In the genomic region with DNA sequence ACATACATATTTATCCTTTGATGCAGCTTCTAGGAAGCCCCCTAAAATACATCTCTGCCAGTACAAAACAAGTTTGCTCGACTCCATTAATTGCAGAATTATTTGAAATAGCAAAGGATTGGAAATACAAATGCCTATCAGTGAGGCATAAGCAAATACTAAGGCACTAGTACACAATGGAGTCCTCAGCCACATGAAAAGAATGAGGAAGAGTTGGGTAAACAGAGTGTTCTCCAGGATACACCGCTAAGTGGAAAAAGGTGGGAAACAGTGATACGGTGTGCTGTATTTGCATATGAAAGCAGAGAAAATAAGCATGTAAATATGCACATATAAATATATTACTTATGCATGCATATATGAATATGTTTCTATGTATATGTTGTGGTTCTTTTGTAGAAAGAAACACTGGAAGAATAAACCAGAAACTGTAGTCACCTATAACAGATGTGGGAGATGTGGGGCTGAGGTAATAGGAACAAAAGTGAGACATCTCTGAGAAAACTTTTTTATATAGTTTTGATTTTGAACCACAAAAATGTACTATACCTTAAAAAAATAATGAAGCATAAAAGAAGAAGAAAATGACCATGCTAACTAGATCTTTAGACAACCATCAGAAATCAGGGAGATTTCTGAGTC, we compare ENCODE assay signal across 1 cellular context.
TF ChIP-seq lines count a peak whose summit lies in the region.

No MANE protein-coding gene starts in this region.

TF ChIP-seq in GM23338, 12 proteins besides CTCF, POLR2A, EP300 and RAD21 (continued from another document):
- TF ChIP-seq, protein P1, sequence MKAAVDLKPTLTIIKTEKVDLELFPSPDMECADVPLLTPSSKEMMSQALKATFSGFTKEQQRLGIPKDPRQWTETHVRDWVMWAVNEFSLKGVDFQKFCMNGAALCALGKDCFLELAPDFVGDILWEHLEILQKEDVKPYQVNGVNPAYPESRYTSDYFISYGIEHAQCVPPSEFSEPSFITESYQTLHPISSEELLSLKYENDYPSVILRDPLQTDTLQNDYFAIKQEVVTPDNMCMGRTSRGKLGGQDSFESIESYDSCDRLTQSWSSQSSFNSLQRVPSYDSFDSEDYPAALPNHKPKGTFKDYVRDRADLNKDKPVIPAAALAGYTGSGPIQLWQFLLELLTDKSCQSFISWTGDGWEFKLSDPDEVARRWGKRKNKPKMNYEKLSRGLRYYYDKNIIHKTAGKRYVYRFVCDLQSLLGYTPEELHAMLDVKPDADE (IDR thresholded peaks at IDR 0.05) = no peak
- TF ChIP-seq CREB1 (CRISPR knock-in tag; IDR thresholded peaks at IDR 0.05; ENCODE audit: low read depth) = no peak
